ENCODE assay signal across 8 cellular contexts in the genomic region with DNA sequence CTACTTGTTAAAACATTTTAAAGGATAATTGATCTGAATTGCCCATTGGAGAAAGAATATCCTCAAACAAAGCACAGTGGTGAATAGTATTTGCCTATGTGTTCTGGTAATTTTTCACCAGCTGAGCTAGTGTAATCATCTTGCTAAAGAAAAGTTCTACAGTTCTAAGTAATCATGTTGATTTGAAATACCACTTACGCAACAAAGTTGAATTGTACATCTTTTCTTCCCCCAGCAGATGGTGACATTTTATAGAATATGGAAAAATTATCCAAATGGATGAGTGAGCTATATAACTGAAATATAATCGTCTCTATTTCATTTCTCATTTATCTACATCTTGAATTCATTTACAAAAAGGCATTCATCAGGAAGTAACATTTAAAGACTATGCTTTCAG. TPM values are rescaled to one million over a fixed set of nuclear protein-coding genes. Genes with fewer than 3 reads are reported as not detected.
A peak's percentile ranks its signal among the peaks of the same experiment; 100 is the strongest.
DNase-seq lines count a peak whose midpoint lies in the region; ATAC-seq and TF ChIP-seq lines count a peak whose summit lies in the region.

No MANE protein-coding gene starts in this region.

- no peaks in the 10 kb centered on the region for H3K36me3 ChIP-seq in psoas muscle (ENCODE audit: insufficient read depth in 1 of 2, low read depth in 1 of 2)

- no peak overlapping the region for H3K27ac ChIP-seq in psoas muscle

- H3K4me3 ChIP-seq in choroid plexus epithelial cell (ENCODE audit: low read depth, low read length) (no peak overlapping the region), psoas muscle (no peak overlapping the region)

- DNase-seq in NCI-H1694 treated with DMSO at 0.1 percent for 48 hours (lab: John Stamatoyannopoulos, UW) (peak; percentile 19), NCI-H1694 (lab: John Stamatoyannopoulos, UW) (no peak), MV-4-11 (lab: John Stamatoyannopoulos, UW) (peak; percentile 32), choroid plexus epithelial cell (ENCODE audit: low read depth) (peak; percentile 61), psoas muscle (no peak), posterior vena cava (ENCODE audit: low spot score) (no peak)
- DNase-seq in activated naive CD4-positive, alpha-beta T cell treated with anti-CD3 and anti-CD28 coated beads, Interleukin-2, amount 50 U/mL, for 16 hours, result no peak
- no peak for DNase-seq in effector CD8-positive, alpha-beta T cell (lab: John Stamatoyannopoulos, UW)

- ATAC-seq in psoas muscle, result no peak

- peak; percentile 40 for TF ChIP-seq CTCF in choroid plexus epithelial cell (conservative IDR thresholded peaks at IDR 0.05; ENCODE audit: low read depth, low read length)
- peak; percentile 22 for TF ChIP-seq CTCF in psoas muscle (IDR thresholded peaks at IDR 0.05)

- H3K4me1 ChIP-seq in psoas muscle, result no peaks in the 10 kb centered on the region

- 32 to 41% (median 40%) methylated on average over 2 of the region's 2 CpGs for WGBS in psoas muscle, 3 donors

- intact Hi-C loops in psoas muscle (cut with DNase I), result loop anchor here in 1 of 2 donors (5.0 kb wide), 1 partner anchor 132 kb away; no protein-coding TSS in a partner anchor
- intact Hi-C loops in posterior vena cava (cut with DNase I), result no loop called here

- no peaks in the 10 kb centered on the region for H3K27me3 ChIP-seq in psoas muscle (ENCODE audit: insufficient read depth in 3 of 3, low read length in 2 of 3)

- no peaks in the 10 kb centered on the region for H3K9me3 ChIP-seq in psoas muscle

RNA-seq across cellular contexts. Expression of a gene that starts 9.7 kb away (rescaled TPM):
- total RNA-seq in psoas muscle (1 to 10 TPM; 2.4 to 3.2 (median 2.5) TPM), posterior vena cava (1 to 10 TPM; 4.6 to 5.6 TPM)
- polyA plus RNA-seq in psoas muscle, result 1 to 10 TPM; 1.3 to 2.8 (median 1.5) TPM

RNA-seq across cellular contexts. Expression of a gene that starts 18.6 kb away (rescaled TPM):
- 1 to 10 TPM; 1.6 to 2.9 (median 2.2) TPM for total RNA-seq in psoas muscle
- 1 to 10 TPM; 1.6 to 9.9 (median 1.6) TPM for polyA plus RNA-seq in psoas muscle
- total RNA-seq in posterior vena cava, result 1 to 10 TPM; 6.0 to 7.3 TPM

Comparison
In these comparisons a context has a peak if more than half of its experiments do, and no peak if none do; other contexts are left out.
1. DNase-seq: peak in NCI-H1694 treated with DMSO at 0.1 percent for 48 hours (single experiment), MV-4-11 (single experiment) and choroid plexus epithelial cell (single experiment); none in NCI-H1694 (single experiment), psoas muscle (0 of 2), activated naive CD4-positive, alpha-beta T cell treated with anti-CD3 and anti-CD28 coated beads, Interleukin-2, amount 50 U/mL, for 16 hours (single experiment), effector CD8-positive, alpha-beta T cell (single experiment) and posterior vena cava (single experiment).